28 cellular contexts compared by ENCODE assay signal in genomic region chr14:38950676-38951075, GRCh38.
"Had no signal": no experiment of that assay in that cellular context is flagged by ENCODE, and none has a peak within 500 bp of the region (broad histone marks: within the 10 kb centered on the region; RNA-seq: fewer than 3 reads in every experiment).

No MANE protein-coding gene starts in this region.

- DNase-seq: activated CD4-positive, alpha-beta memory T cell treated with anti-CD3 and anti-CD28 coated beads, Interleukin-2, amount 10 ng/mL, durations not matched to agents 7 days and 5 days; activated CD4-positive, alpha-beta T cell treated with anti-CD3 and anti-CD28 coated beads, Interleukin-2, amount 10 ng/mL, durations not matched to agents 7 days and 5 days; activated CD4-positive, CD25-positive, alpha-beta regulatory T cell treated with anti-CD3 and anti-CD28 coated beads, Interleukin-2, amount 50 U/mL, for 72 hours; activated CD8-positive, alpha-beta memory T cell treated with anti-CD3 and anti-CD28 coated beads, Interleukin-2, amount 50 U/mL, for 48 hours; activated gamma-delta T cell treated with Interleukin-2 at 50 U/mL for 16 hours; activated naive CD4-positive, alpha-beta T cell treated with anti-CD3 and anti-CD28 coated beads, Interleukin-2, amount 50 U/mL, for 16 hours; activated T-cell treated with anti-CD3 and anti-CD28 coated beads, Interleukin-2, amount 50 U/mL, for 24 hours; amniotic stem cell; effector CD4-positive, alpha-beta T cell; erythroblast; kidney glomerular epithelial cell; lower lobe of right lung; mucosa of descending colon; stimulated activated CD4-positive, alpha-beta T cell treated with anti-CD3 and anti-CD28 coated beads, Interleukin-1b, Interleukin-23, amount 100 ng/mL, for 48 hours; stimulated activated CD4-positive, alpha-beta T cell treated with anti-CD3 and anti-CD28 coated beads, Interleukin-4, amount 100 ng/mL, for 4 hours; stimulated activated CD8-positive, alpha-beta memory T cell treated with anti-CD3 and anti-CD28 coated beads, Interleukin-4, amount 100 ng/mL, for 48 hours; stimulated activated naive CD8-positive, alpha-beta T cell treated with anti-CD3 and anti-CD28 coated beads, Interleukin-15, amount 100 ng/mL, for 72 hours; substantia nigra; T-helper 17 cell; thyroid gland; upper lobe of left lung had no signal

- H3K27ac ChIP-seq: foreskin keratinocyte, lower lobe of right lung, right atrium auricular region, thyroid gland, upper lobe of left lung, vagina had no signal

- ATAC-seq: foreskin keratinocyte; left lobe of liver; lower lobe of right lung; mucosa of descending colon; natural killer cell treated with Interleukin-12 subunit alpha and Interleukin-12 subunit beta and Interleukin-15 and Interleukin-18, amount 100 ng/mL, for 72 hours; stimulated activated memory B cell treated with anti-CD40 and anti-IgM and Interleukin-4, amounts not matched to agents 10 μg/mL and 1 μg/mL and 100 μg/mL, for 72 hours; stimulated activated naive CD8-positive, alpha-beta T cell treated with anti-CD3 and anti-CD28 coated beads, Interleukin-15, amount 100 ng/mL, for 72 hours; T-helper 17 cell had no signal

- H3K27me3 ChIP-seq: foreskin keratinocyte, right atrium auricular region, thyroid gland, upper lobe of left lung, vagina had no signal

- H3K4me1 ChIP-seq: lower lobe of right lung, right atrium auricular region, thyroid gland, upper lobe of left lung, vagina had no signal

- H3K9me3 ChIP-seq: lower lobe of right lung, mucosa of descending colon, right atrium auricular region, thyroid gland, upper lobe of left lung, vagina had no signal

- H3K36me3 ChIP-seq: lower lobe of right lung, right atrium auricular region, thyroid gland, upper lobe of left lung, vagina had no signal

- H3K4me2 ChIP-seq: smooth muscle cell had no signal

- H3K4me3 ChIP-seq: lower lobe of right lung, mucosa of descending colon, right atrium auricular region, smooth muscle cell, thyroid gland, upper lobe of left lung, vagina had no signal
